8 cellular contexts compared by ENCODE assay signal in the genomic region with DNA sequence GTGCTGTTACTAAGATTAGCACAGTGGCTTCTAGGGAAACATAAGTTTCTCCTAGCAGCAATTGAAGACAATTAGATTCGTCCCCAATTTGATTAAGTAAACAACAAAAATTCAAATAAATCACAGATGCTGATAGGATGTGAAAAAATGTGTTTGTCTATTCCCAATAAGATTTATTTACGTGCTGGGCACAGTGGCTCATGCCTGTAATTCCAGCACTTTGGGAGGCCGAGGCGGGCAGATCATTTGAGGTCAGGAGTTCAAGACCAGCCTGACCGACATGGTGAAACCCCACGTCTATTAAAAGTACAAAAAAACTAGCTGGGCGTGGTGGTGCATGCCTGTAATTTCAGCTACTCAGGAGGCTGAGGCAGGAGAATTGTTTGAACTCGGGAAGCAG.
DNase-seq lines count a peak whose midpoint lies in the region; ATAC-seq, FAIRE-seq and TF ChIP-seq lines count a peak whose summit lies in the region.
"Not testable (repeated sequence)": the region's sequence is repeated elsewhere in the genome, so short reads cannot be mapped to it uniquely, and the experiment has no call there.

No MANE protein-coding gene starts in this region.

- H3K4me3 ChIP-seq in A549; astrocyte (ENCODE audit: insufficient read depth, low read depth, low read length); fibroblast of villous mesenchyme (ENCODE audit: low read depth, low read length); right lobe of liver; tibial artery: not testable (repeated sequence)
- H3K4me3 ChIP-seq in OCI-LY7 (ENCODE audit: low read depth, low read length, poor library complexity, severe bottlenecking): peak overlapping the region; percentile 38

- H3K27ac Mint-ChIP-seq in HFFc6 (0 out of 2 replicates have a peak overlapping the region, but pooled peaks have one; percentile 16), progenitor cell of endocrine pancreas (peak overlapping the region; percentile 45)
- H3K27ac Mint-ChIP-seq in astrocyte (ENCODE audit: unreplicated experiment): not testable (repeated sequence)

- not testable (repeated sequence) for BruUV-seq in OCI-LY7 (replicated peaks; lab: Mats Ljungman, UMichigan)

- CTCF ChIA-PET in A549 (lab: Yijun Ruan, JAX): interaction anchor here (0.8 to 3.0 kb wide), 5 partner anchors 17 to 175 kb away, joined by 3 to 15 read pairs (median 3); no protein-coding TSS in a partner anchor
- CTCF ChIA-PET in OCI-LY7 (lab: Charles Lee; ENCODE audit: unreplicated experiment): not testable (repeated sequence)

- H4K20me1 ChIP-seq in OCI-LY7 (ENCODE audit: insufficient read depth, low read length); astrocyte (ENCODE audit: insufficient read depth, low read length): not testable (repeated sequence)

- not testable (repeated sequence) for H3K4me3 Mint-ChIP-seq in HFFc6; progenitor cell of endocrine pancreas (ENCODE audit: low read depth)
- peak overlapping the region; percentile 27 for H3K4me3 Mint-ChIP-seq in astrocyte (ENCODE audit: unreplicated experiment)

- not testable (repeated sequence) for H3K36me3 Mint-ChIP-seq in HFFc6 (ENCODE audit: low read depth); astrocyte (ENCODE audit: low read depth, unreplicated experiment); progenitor cell of endocrine pancreas (ENCODE audit: insufficient read depth)

- POLR2A ChIA-PET in A549 (lab: Yijun Ruan, JAX): interaction anchor here (0.6 to 2.3 kb wide), 4 partner anchors 10 to 144 kb away, joined by 3 to 10 read pairs (median 5); no protein-coding TSS in a partner anchor
- POLR2A ChIA-PET in OCI-LY7 (lab: Charles Lee): interaction anchor here (0.9 to 1.4 kb wide), 3 partner anchors 9 to 46 kb away, joined by 5 to 6 read pairs (median 6); no protein-coding TSS in a partner anchor

- 1% methylated on average over 8 of the region's 8 CpGs for WGBS in A549 (ENCODE audit: missing lambda C conversion rate)
- 29% methylated on average over 8 of the region's 8 CpGs for WGBS in right lobe of liver (ENCODE audit: insufficient coverage, low coverage, low lambda C conversion rate, missing lambda C conversion rate)

- H3K9me3 ChIP-seq in A549; OCI-LY7 (ENCODE audit: low read length); astrocyte (ENCODE audit: insufficient read depth, low read depth, low read length); right lobe of liver; tibial artery: not testable (repeated sequence)

- H3K4me2 ChIP-seq in A549 (peak overlapping the region; percentile 85), OCI-LY7 (ENCODE audit: low read length) (peak overlapping the region; percentile 61)
- H3K4me2 ChIP-seq in astrocyte (ENCODE audit: low read length): not testable (repeated sequence)

- not testable (repeated sequence) for TF ChIP-seq CTCF in A549 (IDR thresholded peaks at IDR 0.05); HFFc6 (IDR thresholded peaks at IDR 0.05); OCI-LY7 (conservative IDR thresholded peaks at IDR 0.05; ENCODE audit: low read length); astrocyte (IDR thresholded peaks at IDR 0.05; ENCODE audit: insufficient read depth, low read depth, low read length); fibroblast of villous mesenchyme (IDR thresholded peaks at IDR 0.05; ENCODE audit: insufficient read depth, low read depth, low read length); right lobe of liver (IDR thresholded peaks at IDR 0.05); progenitor cell of endocrine pancreas (IDR thresholded peaks at IDR 0.05; ENCODE audit: unreplicated experiment); tibial artery (IDR thresholded peaks at IDR 0.05)

- H3K79me2 ChIP-seq in OCI-LY7 (ENCODE audit: insufficient read depth, low read depth, low read length) (peaks cover 23% of the 10 kb centered on the region; the same call in 1 of the 2 replicates), astrocyte (ENCODE audit: insufficient read depth, low read length) (peaks cover 87% of the 10 kb centered on the region)

- not testable (repeated sequence) for H3K9ac ChIP-seq in astrocyte (ENCODE audit: low read length)

- intact Hi-C loops in OCI-LY7 (cut with micrococcal nuclease; ENCODE audit: unreplicated experiment); right lobe of liver (cut with DNase I); tibial artery (cut with DNase I; ENCODE audit: low total_unique reads): not testable (repeated sequence)

- not testable (repeated sequence) for H3K9me3 Mint-ChIP-seq in HFFc6; astrocyte (ENCODE audit: unreplicated experiment); progenitor cell of endocrine pancreas (ENCODE audit: low read depth)

- H3K4me1 Mint-ChIP-seq in HFFc6 (ENCODE audit: low read depth) (peaks cover 70% of the 10 kb centered on the region), astrocyte (ENCODE audit: low read depth, unreplicated experiment) (peaks cover 50% of the 10 kb centered on the region), progenitor cell of endocrine pancreas (ENCODE audit: low read depth) (peaks cover 33% of the 10 kb centered on the region)

- FAIRE-seq in A549 (lab: Jason Lieb, UNC); astrocyte (lab: Jason Lieb, UNC): not testable (repeated sequence)

- H3K27ac ChIP-seq in A549 (peak overlapping the region; percentile 94 to 99), astrocyte (ENCODE audit: low read depth, low read length) (peak overlapping the region; percentile 94), right lobe of liver (peak overlapping the region; percentile 41 to 79 (median 71)), tibial artery (peak overlapping the region; percentile 79 to 86)
- not testable (repeated sequence) for H3K27ac ChIP-seq in OCI-LY7 (ENCODE audit: low read depth, low read length, poor library complexity, severe bottlenecking)

- DNase-seq in A549 (ENCODE audit: low read depth in 1 of 2, low spot score in 1 of 2) (peak in 1 of 2 experiments; percentile 83), OCI-LY7 (ENCODE audit: low spot score) (peak; percentile 25), fibroblast of villous mesenchyme (ENCODE audit: low read depth) (peak; percentile 57)
- DNase-seq in HFFc6; astrocyte (ENCODE audit: low read depth); right lobe of liver; progenitor cell of endocrine pancreas (ENCODE audit: low spot score, unreplicated experiment); tibial artery: not testable (repeated sequence)

- not testable (repeated sequence) for H3K36me3 ChIP-seq in OCI-LY7 (ENCODE audit: insufficient read depth, low read length); astrocyte (ENCODE audit: insufficient read depth, low read length); right lobe of liver; tibial artery

- H3K9me2 ChIP-seq in OCI-LY7 (ENCODE audit: insufficient read depth, low read length): not testable (repeated sequence)

- not testable (repeated sequence) for TF ChIP-seq RAD21 in A549 (conservative IDR thresholded peaks at IDR 0.05 in 1 of 2, IDR thresholded peaks at IDR 0.05 in 1 of 2)

- H3K27me3 ChIP-seq in astrocyte (ENCODE audit: insufficient read depth, low read length); right lobe of liver; tibial artery: not testable (repeated sequence)

- not testable (repeated sequence) for TF ChIP-seq POLR2A in A549 (IDR thresholded peaks at IDR 0.05; ENCODE audit: low read length); right lobe of liver (IDR thresholded peaks at IDR 0.05)

- TF ChIP-seq EP300 in A549 (IDR thresholded peaks at IDR 0.05): peak; percentile 35 to 81; a peak in 2 of 5 replicates

- peaks cover 92% of the 10 kb centered on the region for H3K4me1 ChIP-seq in A549
- H3K4me1 ChIP-seq in OCI-LY7 (ENCODE audit: insufficient read depth, low read length, poor library complexity, severe bottlenecking): peaks cover 59% of the 10 kb centered on the region
- H3K4me1 ChIP-seq in astrocyte (ENCODE audit: insufficient read depth, low read length): peaks cover 50% of the 10 kb centered on the region
- peaks cover 0 to 30% (median 14%) of the 10 kb centered on the region in 4 donors for H3K4me1 ChIP-seq in right lobe of liver
- H3K4me1 ChIP-seq in tibial artery: peaks cover 15 to 97% (median 54%) of the 10 kb centered on the region in 4 donors

- ATAC-seq in A549: peak in 1 of 2 experiments; percentile 41; a peak in 3 of 6 replicates
- ATAC-seq in right lobe of liver: not testable (repeated sequence)

- H2AFZ ChIP-seq in OCI-LY7 (ENCODE audit: low read length); astrocyte (ENCODE audit: low read depth, low read length): not testable (repeated sequence)

- H3K27me3 Mint-ChIP-seq in HFFc6 (ENCODE audit: insufficient read depth); astrocyte (ENCODE audit: low read depth, unreplicated experiment); progenitor cell of endocrine pancreas: not testable (repeated sequence)

TF ChIP-seq in A549, 52 proteins besides CTCF, POLR2A, EP300 and RAD21 (continues in another document):
- TF ChIP-seq, protein P1, sequence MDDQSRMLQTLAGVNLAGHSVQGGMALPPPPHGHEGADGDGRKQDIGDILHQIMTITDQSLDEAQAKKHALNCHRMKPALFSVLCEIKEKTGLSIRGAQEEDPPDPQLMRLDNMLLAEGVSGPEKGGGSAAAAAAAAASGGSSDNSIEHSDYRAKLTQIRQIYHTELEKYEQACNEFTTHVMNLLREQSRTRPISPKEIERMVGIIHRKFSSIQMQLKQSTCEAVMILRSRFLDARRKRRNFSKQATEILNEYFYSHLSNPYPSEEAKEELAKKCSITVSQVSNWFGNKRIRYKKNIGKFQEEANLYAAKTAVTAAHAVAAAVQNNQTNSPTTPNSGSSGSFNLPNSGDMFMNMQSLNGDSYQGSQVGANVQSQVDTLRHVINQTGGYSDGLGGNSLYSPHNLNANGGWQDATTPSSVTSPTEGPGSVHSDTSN (IDR thresholded peaks at IDR 0.05): 0 out of 2 replicates have a peak, but pooled peaks have one; percentile 50
- peak; percentile 92 for TF ChIP-seq GATA3 (IDR thresholded peaks at IDR 0.05; ENCODE audit: borderline replicate concordance)
- TF ChIP-seq CEBPB (IDR thresholded peaks at IDR 0.05): peak in 1 of 2 experiments; percentile 65; a peak in 2 of 4 replicates
- TF ChIP-seq JUN (IDR thresholded peaks at IDR 0.05): peak; percentile 30; a peak in 1 of 5 replicates
